In the genomic region with DNA sequence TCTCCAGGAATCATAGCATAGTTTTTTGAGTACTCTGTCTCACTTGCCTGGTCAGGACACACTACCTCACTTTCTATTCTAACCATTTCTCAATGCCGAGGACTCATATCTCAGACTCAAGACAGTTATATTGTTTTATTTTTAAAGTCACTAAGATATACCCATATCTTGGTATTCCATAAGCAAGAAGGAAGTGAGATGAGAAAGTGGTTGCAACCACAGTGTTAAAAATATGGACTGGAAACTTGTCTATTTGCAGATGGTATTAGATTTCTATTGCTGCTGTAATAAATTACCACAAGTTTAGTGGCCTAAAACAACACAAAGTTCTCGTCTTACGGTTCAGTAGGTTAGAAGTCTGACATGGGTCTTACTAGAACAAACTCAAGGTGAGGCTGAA, we compare ENCODE assay signal across 31 cellular contexts.
A peak's percentile ranks its signal among the peaks of the same experiment; 100 is the strongest.
DNase-seq lines count a peak whose midpoint lies in the region; ATAC-seq and TF ChIP-seq lines count a peak whose summit lies in the region.
"Had no signal": no experiment of that assay in that cellular context is flagged by ENCODE, and none has a peak within 500 bp of the region (broad histone marks: within the 10 kb centered on the region; RNA-seq: fewer than 3 reads in every experiment).

No MANE protein-coding gene starts in this region.

- DNase-seq in T1000 (lab: John Stamatoyannopoulos, UW) (no peak), SW 1271 (lab: John Stamatoyannopoulos, UW) (no peak), upper lobe of right lung (no peak), H7 (no peak)
- DNase-seq: 8988T; activated CD4-positive, alpha-beta T cell treated with anti-CD3 and anti-CD28 coated beads, Interleukin-2, amount 50 U/mL, for 1 hour; CD8-positive, alpha-beta T cell; DMS 273 treated with DMSO at 0.1 percent for 48 hours; endodermal cell; foreskin melanocyte; IMR-90; left cardiac atrium; mesendoderm; NCI-H1105 treated with DMSO at 0.1 percent for 48 hours; NCI-H2081 treated with DMSO at 0.1 percent for 48 hours; NCI-H82; nucleus accumbens; RPMI8226; stomach; T-helper 2 cell; tibial artery had no signal

- ATAC-seq in GM18858 (IDR thresholded peaks at IDR 0.05; ENCODE audit: unreplicated experiment) (peak; percentile 75), GM21360 (IDR thresholded peaks at IDR 0.05; ENCODE audit: unreplicated experiment) (peak; percentile 61), HG03442 (IDR thresholded peaks at IDR 0.05; ENCODE audit: unreplicated experiment) (peak; percentile 50), upper lobe of right lung (no peak)
- ATAC-seq: CD8-positive, alpha-beta T cell; left cardiac atrium; WTC11 had no signal

- H3K4me2 ChIP-seq in BLaER1 = peak overlapping the region; percentile 32

- H3K27ac ChIP-seq in BLaER1 (no peak overlapping the region), upper lobe of right lung (no peak overlapping the region)
- H3K27ac ChIP-seq: cardiac muscle cell, coronary artery, esophagus muscularis mucosa, SK-N-MC, stomach, tibial artery had no signal

- intact Hi-C loops in upper lobe of right lung (cut with DNase I) = no loop called here

- H3K36me3 ChIP-seq in BLaER1 (no peaks in the 10 kb centered on the region), upper lobe of right lung (no peaks in the 10 kb centered on the region), H7 (replicated peaks; ENCODE audit: control insufficient read depth, insufficient read depth, low read length) (no peaks in the 10 kb centered on the region)
- H3K36me3 ChIP-seq: cardiac muscle cell, esophagus muscularis mucosa, HAP-1, stomach, tibial artery had no signal

- H3K9ac ChIP-seq in BLaER1 = no peak overlapping the region

- H3K4me1 ChIP-seq in BLaER1 = peaks cover 24% of the 10 kb centered on the region
- no peaks in the 10 kb centered on the region for H3K4me1 ChIP-seq in upper lobe of right lung
- H3K4me1 ChIP-seq: esophagus muscularis mucosa, stomach, tibial artery had no signal

- H3K27me3 ChIP-seq in BLaER1 (no peaks in the 10 kb centered on the region), upper lobe of right lung (no peaks in the 10 kb centered on the region), H7 (ENCODE audit: control insufficient read depth, insufficient read depth, low read length) (no peaks in the 10 kb centered on the region)
- H3K27me3 ChIP-seq: cardiac muscle cell, esophagus muscularis mucosa, stomach, tibial artery had no signal

- H3K4me3 ChIP-seq in BLaER1 (no peak overlapping the region), upper lobe of right lung (no peak overlapping the region), H7 (ENCODE audit: insufficient read depth, low read depth, low read length) (no peak overlapping the region)
- H3K4me3 ChIP-seq: cardiac muscle cell, coronary artery, esophagus muscularis mucosa, HAP-1, SK-N-MC, stomach, tibial artery had no signal

- 0 out of 2 replicates have a peak, but pooled peaks cover 5% of the 10 kb centered on the region for H3K9me3 ChIP-seq in BLaER1
- H3K9me3 ChIP-seq in upper lobe of right lung = no peaks in the 10 kb centered on the region
- H3K9me3 ChIP-seq: esophagus muscularis mucosa, HAP-1, stomach, tibial artery had no signal

- TF ChIP-seq CTCF in upper lobe of right lung (IDR thresholded peaks at IDR 0.05) = no peak

- H4K20me1 ChIP-seq in BLaER1 = no peaks in the 10 kb centered on the region
